ENCODE assay signal across 12 cellular contexts in the genomic region with DNA sequence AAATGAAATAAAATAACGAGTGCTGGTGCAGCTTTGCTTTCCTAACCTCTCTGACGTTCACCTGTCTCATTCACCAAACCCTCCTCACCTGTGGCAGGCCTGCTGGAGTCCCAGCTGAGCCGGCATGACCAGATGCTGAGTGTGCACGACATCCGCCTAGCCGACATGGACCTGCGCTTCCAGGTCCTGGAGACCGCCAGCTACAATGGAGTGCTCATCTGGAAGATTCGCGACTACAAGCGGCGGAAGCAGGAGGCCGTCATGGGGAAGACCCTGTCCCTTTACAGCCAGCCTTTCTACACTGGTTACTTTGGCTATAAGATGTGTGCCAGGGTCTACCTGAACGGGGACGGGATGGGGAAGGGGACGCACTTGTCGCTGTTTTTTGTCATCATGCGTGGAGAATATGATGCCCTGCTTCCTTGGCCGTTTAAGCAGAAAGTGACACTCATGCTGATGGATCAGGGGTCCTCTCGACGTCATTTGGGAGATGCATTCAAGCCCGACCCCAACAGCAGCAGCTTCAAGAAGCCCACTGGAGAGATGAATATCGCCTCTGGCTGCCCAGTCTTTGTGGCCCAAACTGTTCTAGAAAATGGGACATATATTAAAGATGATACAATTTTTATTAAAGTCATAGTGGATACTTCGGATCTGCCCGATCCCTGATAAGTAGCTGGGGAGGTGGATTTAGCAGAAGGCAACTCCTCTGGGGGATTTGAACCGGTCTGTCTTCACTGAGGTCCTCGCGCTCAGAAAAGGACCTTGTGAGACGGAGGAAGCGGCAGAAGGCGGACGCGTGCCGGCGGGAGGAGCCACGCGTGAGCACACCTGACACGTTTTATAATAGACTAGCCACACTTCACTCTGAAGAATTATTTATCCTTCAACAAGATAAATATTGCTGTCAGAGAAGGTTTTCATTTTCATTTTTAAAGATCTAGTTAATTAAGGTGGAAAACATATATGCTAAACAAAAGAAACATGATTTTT.
"Had no signal": no experiment of that assay in that cellular context is flagged by ENCODE, and none has a peak within 500 bp of the region (broad histone marks: within the 10 kb centered on the region; RNA-seq: fewer than 3 reads in every experiment).

No MANE protein-coding gene starts in this region.

- H3K4me3 ChIP-seq: gastroesophageal sphincter, transverse colon had no signal

- H3K36me3 ChIP-seq: transverse colon had no signal

- H3K27me3 Mint-ChIP-seq: activated CD4-positive, alpha-beta T cell treated with anti-CD3 and anti-CD28 coated beads, Interleukin-2, amount 10 ng/mL, durations not matched to agents 24 days and 14 days; activated naive CD8-positive, alpha-beta T cell treated with anti-CD3 and anti-CD28 coated beads for 36 hours; naive thymus-derived CD8-positive, alpha-beta T cell had no signal

- H3K27ac Mint-ChIP-seq: activated CD4-positive, alpha-beta T cell treated with anti-CD3 and anti-CD28 coated beads, Interleukin-2, amount 10 ng/mL, durations not matched to agents 24 days and 14 days; activated naive CD8-positive, alpha-beta T cell treated with anti-CD3 and anti-CD28 coated beads for 36 hours had no signal

- H3K4me1 ChIP-seq: gastroesophageal sphincter, transverse colon had no signal

- H3K27ac ChIP-seq: gastroesophageal sphincter, neutrophil, transverse colon had no signal

- DNase-seq: activated CD4-positive, alpha-beta T cell treated with anti-CD3 and anti-CD28 coated beads, Interleukin-2, amount 10 ng/mL, durations not matched to agents 24 days and 14 days; activated CD4-positive, CD25-positive, alpha-beta regulatory T cell; activated CD8-positive, alpha-beta memory T cell treated with anti-CD3 and anti-CD28 coated beads for 24 hours; activated naive CD8-positive, alpha-beta T cell treated with anti-CD3 and anti-CD28 coated beads for 36 hours; naive thymus-derived CD8-positive, alpha-beta T cell; retina; stimulated activated CD4-positive, alpha-beta T cell treated with anti-CD3 and anti-CD28 coated beads, Interleukin-4, amount 100 ng/mL, for 1 hour; stimulated activated naive CD4-positive, alpha-beta T cell; transverse colon had no signal

- H3K9me3 ChIP-seq: gastroesophageal sphincter, neutrophil, transverse colon had no signal

- ATAC-seq: gastroesophageal sphincter; naive thymus-derived CD8-positive, alpha-beta T cell had no signal

- H3K27me3 ChIP-seq: gastroesophageal sphincter, neutrophil, transverse colon had no signal

- H3K9me3 Mint-ChIP-seq: activated CD4-positive, alpha-beta T cell treated with anti-CD3 and anti-CD28 coated beads, Interleukin-2, amount 10 ng/mL, durations not matched to agents 24 days and 14 days; activated naive CD8-positive, alpha-beta T cell treated with anti-CD3 and anti-CD28 coated beads for 36 hours; naive thymus-derived CD8-positive, alpha-beta T cell had no signal

- H3K4me3 Mint-ChIP-seq: activated CD4-positive, alpha-beta T cell treated with anti-CD3 and anti-CD28 coated beads, Interleukin-2, amount 10 ng/mL, durations not matched to agents 24 days and 14 days; activated naive CD8-positive, alpha-beta T cell treated with anti-CD3 and anti-CD28 coated beads for 36 hours; naive thymus-derived CD8-positive, alpha-beta T cell had no signal

- FAIRE-seq: islet of Langerhans had no signal
